ENCODE assay signal across 18 cellular contexts in genomic region chr15:90790561-90790960, GRCh38.
"Had no signal": no experiment of that assay in that cellular context is flagged by ENCODE, and none has a peak within 500 bp of the region (broad histone marks: within the 10 kb centered on the region; RNA-seq: fewer than 3 reads in every experiment).

No MANE protein-coding gene starts in this region.

- ATAC-seq: foreskin keratinocyte, left cardiac atrium, lower lobe of right lung, natural killer cell, right cardiac atrium, upper lobe of right lung had no signal

- H3K4me3 ChIP-seq: colonic mucosa, left ventricle myocardium inferior, lower lobe of right lung, pancreas, smooth muscle cell, tibial nerve, upper lobe of right lung, vagina had no signal

- DNase-seq: colonic mucosa; dermis blood vessel endothelial cell; erythroblast; foreskin keratinocyte; immature natural killer cell; kidney; left cardiac atrium; left ventricle myocardium inferior; lower lobe of right lung; natural killer cell; right cardiac atrium; stimulated activated CD4-positive, alpha-beta T cell treated with anti-CD3 and anti-CD28 coated beads, Interleukin-2, amount 100 ng/mL, for 48 hours; stimulated activated naive CD4-positive, alpha-beta T cell treated with Interleukin-2 at 50 U/mL for 16 hours; upper lobe of right lung had no signal
